2 cellular contexts compared by ENCODE assay signal in the genomic region with DNA sequence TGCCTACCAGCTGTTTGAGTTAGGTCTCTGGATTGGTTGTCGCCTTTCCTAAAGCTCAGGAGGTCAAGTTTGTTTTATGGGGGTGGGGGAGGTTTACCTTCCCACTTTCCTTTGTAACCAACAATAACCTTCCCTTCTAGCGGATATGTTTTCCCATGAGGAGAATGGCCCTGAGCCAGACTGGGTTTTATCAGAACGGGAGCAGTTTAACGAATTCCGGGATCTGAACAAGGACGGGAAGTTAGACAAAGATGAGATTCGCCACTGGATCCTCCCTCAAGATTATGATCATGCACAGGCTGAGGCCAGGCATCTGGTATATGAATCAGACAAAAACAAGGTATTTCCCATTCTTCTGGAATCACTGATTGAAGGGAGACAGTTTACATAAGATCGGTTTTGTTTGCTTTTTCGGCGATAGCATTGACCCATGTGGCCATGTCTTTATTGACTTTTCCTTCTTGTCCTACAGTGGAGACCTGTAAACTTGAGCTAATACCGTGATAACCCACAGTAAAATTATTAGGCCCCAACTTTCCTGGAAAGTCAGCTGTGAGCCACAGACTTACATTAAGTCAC.
A peak's percentile ranks its signal among the peaks of the same experiment; 100 is the strongest.
TF ChIP-seq lines count a peak whose summit lies in the region.
"Not testable (repeated sequence)": the region's sequence is repeated elsewhere in the genome, so short reads cannot be mapped to it uniquely, and the experiment has no call there.

No MANE protein-coding gene starts in this region.

TF ChIP-seq in endothelial cell of umbilical vein, 7 proteins besides CTCF, POLR2A, EP300 and RAD21:
- TF ChIP-seq POLR2AphosphoS5 (IDR thresholded peaks at IDR 0.05; ENCODE audit: insufficient read depth, low read depth, low read length) (peak; percentile 72), GATA2 (IDR thresholded peaks at IDR 0.05; ENCODE audit: insufficient read depth, insufficient read length, low read depth, low read length) (peak; percentile 98), FOS (IDR thresholded peaks at IDR 0.05; ENCODE audit: borderline replicate concordance, insufficient read depth, low read length) (peak; percentile 52), JUN (IDR thresholded peaks at IDR 0.05; ENCODE audit: borderline replicate concordance, insufficient read depth, insufficient read length, low read depth) (peak; percentile 27)

TF ChIP-seq in HepG2, 621 proteins besides CTCF, POLR2A, EP300 and RAD21 (continues in another document):
- peak; percentile 87 for TF ChIP-seq TBX3 (IDR thresholded peaks at IDR 0.05; ENCODE audit: borderline replicate concordance)
- TF ChIP-seq, protein P1, sequence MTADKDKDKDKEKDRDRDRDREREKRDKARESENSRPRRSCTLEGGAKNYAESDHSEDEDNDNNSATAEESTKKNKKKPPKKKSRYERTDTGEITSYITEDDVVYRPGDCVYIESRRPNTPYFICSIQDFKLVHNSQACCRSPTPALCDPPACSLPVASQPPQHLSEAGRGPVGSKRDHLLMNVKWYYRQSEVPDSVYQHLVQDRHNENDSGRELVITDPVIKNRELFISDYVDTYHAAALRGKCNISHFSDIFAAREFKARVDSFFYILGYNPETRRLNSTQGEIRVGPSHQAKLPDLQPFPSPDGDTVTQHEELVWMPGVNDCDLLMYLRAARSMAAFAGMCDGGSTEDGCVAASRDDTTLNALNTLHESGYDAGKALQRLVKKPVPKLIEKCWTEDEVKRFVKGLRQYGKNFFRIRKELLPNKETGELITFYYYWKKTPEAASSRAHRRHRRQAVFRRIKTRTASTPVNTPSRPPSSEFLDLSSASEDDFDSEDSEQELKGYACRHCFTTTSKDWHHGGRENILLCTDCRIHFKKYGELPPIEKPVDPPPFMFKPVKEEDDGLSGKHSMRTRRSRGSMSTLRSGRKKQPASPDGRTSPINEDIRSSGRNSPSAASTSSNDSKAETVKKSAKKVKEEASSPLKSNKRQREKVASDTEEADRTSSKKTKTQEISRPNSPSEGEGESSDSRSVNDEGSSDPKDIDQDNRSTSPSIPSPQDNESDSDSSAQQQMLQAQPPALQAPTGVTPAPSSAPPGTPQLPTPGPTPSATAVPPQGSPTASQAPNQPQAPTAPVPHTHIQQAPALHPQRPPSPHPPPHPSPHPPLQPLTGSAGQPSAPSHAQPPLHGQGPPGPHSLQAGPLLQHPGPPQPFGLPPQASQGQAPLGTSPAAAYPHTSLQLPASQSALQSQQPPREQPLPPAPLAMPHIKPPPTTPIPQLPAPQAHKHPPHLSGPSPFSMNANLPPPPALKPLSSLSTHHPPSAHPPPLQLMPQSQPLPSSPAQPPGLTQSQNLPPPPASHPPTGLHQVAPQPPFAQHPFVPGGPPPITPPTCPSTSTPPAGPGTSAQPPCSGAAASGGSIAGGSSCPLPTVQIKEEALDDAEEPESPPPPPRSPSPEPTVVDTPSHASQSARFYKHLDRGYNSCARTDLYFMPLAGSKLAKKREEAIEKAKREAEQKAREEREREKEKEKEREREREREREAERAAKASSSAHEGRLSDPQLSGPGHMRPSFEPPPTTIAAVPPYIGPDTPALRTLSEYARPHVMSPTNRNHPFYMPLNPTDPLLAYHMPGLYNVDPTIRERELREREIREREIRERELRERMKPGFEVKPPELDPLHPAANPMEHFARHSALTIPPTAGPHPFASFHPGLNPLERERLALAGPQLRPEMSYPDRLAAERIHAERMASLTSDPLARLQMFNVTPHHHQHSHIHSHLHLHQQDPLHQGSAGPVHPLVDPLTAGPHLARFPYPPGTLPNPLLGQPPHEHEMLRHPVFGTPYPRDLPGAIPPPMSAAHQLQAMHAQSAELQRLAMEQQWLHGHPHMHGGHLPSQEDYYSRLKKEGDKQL (CRISPR knock-in tag; IDR thresholded peaks at IDR 0.05; ENCODE audit: low read depth) = peak; percentile 97
- peak; percentile 96 for TF ChIP-seq NR2F2 (IDR thresholded peaks at IDR 0.05; ENCODE audit: borderline replicate concordance, low read depth)
- TF ChIP-seq CREB1, SOX6, NONO, LCORL (IDR thresholded peaks at IDR 0.05): not testable (repeated sequence)
- peak; percentile 61; the same call in 1 of the 2 replicates for TF ChIP-seq CREB1 (CRISPR knock-in tag; IDR thresholded peaks at IDR 0.05)
- peak; percentile 47; the same call in 1 of the 2 replicates for TF ChIP-seq SMAD3 (CRISPR knock-in tag; IDR thresholded peaks at IDR 0.05)
- peak; percentile 50; the same call in 1 of the 2 replicates for TF ChIP-seq ZNF816 (CRISPR knock-in tag; IDR thresholded peaks at IDR 0.05; ENCODE audit: borderline replicate concordance)
- peak; percentile 83; the same call in 1 of the 2 replicates for TF ChIP-seq FOXO1 (CRISPR knock-in tag; IDR thresholded peaks at IDR 0.05)
- peak; percentile 62 for TF ChIP-seq ELF3 (CRISPR knock-in tag; IDR thresholded peaks at IDR 0.05)
- peak; percentile 24; the same call in 1 of the 2 replicates for TF ChIP-seq ZNF772 (CRISPR knock-in tag; IDR thresholded peaks at IDR 0.05)
- TF ChIP-seq, protein P2, sequence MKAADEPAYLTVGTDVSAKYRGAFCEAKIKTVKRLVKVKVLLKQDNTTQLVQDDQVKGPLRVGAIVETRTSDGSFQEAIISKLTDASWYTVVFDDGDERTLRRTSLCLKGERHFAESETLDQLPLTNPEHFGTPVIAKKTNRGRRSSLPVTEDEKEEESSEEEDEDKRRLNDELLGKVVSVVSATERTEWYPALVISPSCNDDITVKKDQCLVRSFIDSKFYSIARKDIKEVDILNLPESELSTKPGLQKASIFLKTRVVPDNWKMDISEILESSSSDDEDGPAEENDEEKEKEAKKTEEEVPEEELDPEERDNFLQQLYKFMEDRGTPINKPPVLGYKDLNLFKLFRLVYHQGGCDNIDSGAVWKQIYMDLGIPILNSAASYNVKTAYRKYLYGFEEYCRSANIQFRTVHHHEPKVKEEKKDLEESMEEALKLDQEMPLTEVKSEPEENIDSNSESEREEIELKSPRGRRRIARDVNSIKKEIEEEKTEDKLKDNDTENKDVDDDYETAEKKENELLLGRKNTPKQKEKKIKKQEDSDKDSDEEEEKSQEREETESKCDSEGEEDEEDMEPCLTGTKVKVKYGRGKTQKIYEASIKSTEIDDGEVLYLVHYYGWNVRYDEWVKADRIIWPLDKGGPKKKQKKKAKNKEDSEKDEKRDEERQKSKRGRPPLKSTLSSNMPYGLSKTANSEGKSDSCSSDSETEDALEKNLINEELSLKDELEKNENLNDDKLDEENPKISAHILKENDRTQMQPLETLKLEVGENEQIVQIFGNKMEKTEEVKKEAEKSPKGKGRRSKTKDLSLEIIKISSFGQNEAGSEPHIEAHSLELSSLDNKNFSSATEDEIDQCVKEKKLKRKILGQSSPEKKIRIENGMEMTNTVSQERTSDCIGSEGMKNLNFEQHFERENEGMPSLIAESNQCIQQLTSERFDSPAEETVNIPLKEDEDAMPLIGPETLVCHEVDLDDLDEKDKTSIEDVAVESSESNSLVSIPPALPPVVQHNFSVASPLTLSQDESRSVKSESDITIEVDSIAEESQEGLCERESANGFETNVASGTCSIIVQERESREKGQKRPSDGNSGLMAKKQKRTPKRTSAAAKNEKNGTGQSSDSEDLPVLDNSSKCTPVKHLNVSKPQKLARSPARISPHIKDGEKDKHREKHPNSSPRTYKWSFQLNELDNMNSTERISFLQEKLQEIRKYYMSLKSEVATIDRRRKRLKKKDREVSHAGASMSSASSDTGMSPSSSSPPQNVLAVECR (CRISPR knock-in tag; IDR thresholded peaks at IDR 0.05; ENCODE audit: borderline replicate concordance) = peak; percentile 21; the same call in 1 of the 2 replicates
- peak; percentile 59; the same call in 1 of the 2 replicates for TF ChIP-seq RXRA (CRISPR knock-in tag; IDR thresholded peaks at IDR 0.05)
- TF ChIP-seq, protein P3, sequence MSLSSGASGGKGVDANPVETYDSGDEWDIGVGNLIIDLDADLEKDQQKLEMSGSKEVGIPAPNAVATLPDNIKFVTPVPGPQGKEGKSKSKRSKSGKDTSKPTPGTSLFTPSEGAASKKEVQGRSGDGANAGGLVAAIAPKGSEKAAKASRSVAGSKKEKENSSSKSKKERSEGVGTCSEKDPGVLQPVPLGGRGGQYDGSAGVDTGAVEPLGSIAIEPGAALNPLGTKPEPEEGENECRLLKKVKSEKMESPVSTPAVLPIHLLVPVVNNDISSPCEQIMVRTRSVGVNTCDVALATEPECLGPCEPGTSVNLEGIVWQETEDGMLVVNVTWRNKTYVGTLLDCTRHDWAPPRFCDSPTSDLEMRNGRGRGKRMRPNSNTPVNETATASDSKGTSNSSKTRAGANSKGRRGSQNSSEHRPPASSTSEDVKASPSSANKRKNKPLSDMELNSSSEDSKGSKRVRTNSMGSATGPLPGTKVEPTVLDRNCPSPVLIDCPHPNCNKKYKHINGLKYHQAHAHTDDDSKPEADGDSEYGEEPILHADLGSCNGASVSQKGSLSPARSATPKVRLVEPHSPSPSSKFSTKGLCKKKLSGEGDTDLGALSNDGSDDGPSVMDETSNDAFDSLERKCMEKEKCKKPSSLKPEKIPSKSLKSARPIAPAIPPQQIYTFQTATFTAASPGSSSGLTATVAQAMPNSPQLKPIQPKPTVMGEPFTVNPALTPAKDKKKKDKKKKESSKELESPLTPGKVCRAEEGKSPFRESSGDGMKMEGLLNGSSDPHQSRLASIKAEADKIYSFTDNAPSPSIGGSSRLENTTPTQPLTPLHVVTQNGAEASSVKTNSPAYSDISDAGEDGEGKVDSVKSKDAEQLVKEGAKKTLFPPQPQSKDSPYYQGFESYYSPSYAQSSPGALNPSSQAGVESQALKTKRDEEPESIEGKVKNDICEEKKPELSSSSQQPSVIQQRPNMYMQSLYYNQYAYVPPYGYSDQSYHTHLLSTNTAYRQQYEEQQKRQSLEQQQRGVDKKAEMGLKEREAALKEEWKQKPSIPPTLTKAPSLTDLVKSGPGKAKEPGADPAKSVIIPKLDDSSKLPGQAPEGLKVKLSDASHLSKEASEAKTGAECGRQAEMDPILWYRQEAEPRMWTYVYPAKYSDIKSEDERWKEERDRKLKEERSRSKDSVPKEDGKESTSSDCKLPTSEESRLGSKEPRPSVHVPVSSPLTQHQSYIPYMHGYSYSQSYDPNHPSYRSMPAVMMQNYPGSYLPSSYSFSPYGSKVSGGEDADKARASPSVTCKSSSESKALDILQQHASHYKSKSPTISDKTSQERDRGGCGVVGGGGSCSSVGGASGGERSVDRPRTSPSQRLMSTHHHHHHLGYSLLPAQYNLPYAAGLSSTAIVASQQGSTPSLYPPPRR (CRISPR knock-in tag; IDR thresholded peaks at IDR 0.05; ENCODE audit: borderline replicate concordance) = peak; percentile 97
- peak; percentile 97 for TF ChIP-seq SOX6 (CRISPR knock-in tag; IDR thresholded peaks at IDR 0.05)
- peak; percentile 91; the same call in 1 of the 2 replicates for TF ChIP-seq FOXK1 (CRISPR knock-in tag; IDR thresholded peaks at IDR 0.05; ENCODE audit: borderline replicate concordance, low read depth)
- TF ChIP-seq SIX4 (CRISPR knock-in tag; IDR thresholded peaks at IDR 0.05) = peak; percentile 83; the same call in 1 of the 2 replicates
- TF ChIP-seq ZNF644 (CRISPR knock-in tag; IDR thresholded peaks at IDR 0.05; ENCODE audit: low read depth) = 0 out of 2 replicates have a peak, but pooled peaks have one; percentile 34
- peak; percentile 94 for TF ChIP-seq SOX5 (CRISPR knock-in tag; IDR thresholded peaks at IDR 0.05; ENCODE audit: borderline replicate concordance)
- TF ChIP-seq PHF21A (CRISPR knock-in tag; IDR thresholded peaks at IDR 0.05) = peak; percentile 64; the same call in 1 of the 2 replicates
- TF ChIP-seq HNF4A (CRISPR knock-in tag; IDR thresholded peaks at IDR 0.05) = peak; percentile 44; the same call in 1 of the 2 replicates
- TF ChIP-seq, protein P4, sequence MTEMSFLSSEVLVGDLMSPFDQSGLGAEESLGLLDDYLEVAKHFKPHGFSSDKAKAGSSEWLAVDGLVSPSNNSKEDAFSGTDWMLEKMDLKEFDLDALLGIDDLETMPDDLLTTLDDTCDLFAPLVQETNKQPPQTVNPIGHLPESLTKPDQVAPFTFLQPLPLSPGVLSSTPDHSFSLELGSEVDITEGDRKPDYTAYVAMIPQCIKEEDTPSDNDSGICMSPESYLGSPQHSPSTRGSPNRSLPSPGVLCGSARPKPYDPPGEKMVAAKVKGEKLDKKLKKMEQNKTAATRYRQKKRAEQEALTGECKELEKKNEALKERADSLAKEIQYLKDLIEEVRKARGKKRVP (CRISPR knock-in tag; IDR thresholded peaks at IDR 0.05) = peak in 1 of 2 experiments; percentile 39; a peak in 1 of 4 replicates
- TF ChIP-seq MED1 (CRISPR knock-in tag; IDR thresholded peaks at IDR 0.05) = 0 out of 2 replicates have a peak, but pooled peaks have one; percentile 32
- TF ChIP-seq TEAD3 (CRISPR knock-in tag; optimal IDR thresholded peaks at IDR 0.05; ENCODE audit: borderline replicate concordance) = peak; percentile 46
- TF ChIP-seq BCL6 (CRISPR knock-in tag; IDR thresholded peaks at IDR 0.05) = peak; percentile 99
- 0 out of 2 replicates have a peak, but pooled peaks have one; percentile 71 for TF ChIP-seq ZNF703 (CRISPR knock-in tag; IDR thresholded peaks at IDR 0.05; ENCODE audit: borderline replicate concordance)
- TF ChIP-seq NR2C2 (CRISPR knock-in tag; IDR thresholded peaks at IDR 0.05; ENCODE audit: borderline replicate concordance) = peak; percentile 32; the same call in 1 of the 2 replicates
- 0 out of 2 replicates have a peak, but pooled peaks have one; percentile 51 for TF ChIP-seq NONO (CRISPR knock-in tag; conservative IDR thresholded peaks at IDR 0.05)
- TF ChIP-seq, protein P5, sequence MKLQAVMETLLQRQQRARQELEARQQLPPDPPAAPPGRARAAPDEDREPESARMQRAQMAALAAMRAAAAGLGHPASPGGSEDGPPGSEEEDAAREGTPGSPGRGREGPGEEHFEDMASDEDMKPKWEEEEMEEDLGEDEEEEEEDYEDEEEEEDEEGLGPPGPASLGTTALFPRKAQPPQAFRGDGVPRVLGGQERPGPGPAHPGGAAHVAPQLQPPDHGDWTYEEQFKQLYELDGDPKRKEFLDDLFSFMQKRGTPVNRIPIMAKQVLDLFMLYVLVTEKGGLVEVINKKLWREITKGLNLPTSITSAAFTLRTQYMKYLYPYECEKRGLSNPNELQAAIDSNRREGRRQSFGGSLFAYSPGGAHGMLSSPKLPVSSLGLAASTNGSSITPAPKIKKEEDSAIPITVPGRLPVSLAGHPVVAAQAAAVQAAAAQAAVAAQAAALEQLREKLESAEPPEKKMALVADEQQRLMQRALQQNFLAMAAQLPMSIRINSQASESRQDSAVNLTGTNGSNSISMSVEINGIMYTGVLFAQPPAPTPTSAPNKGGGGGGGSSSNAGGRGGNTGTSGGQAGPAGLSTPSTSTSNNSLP (IDR thresholded peaks at IDR 0.05; ENCODE audit: low read depth, low read length) = peak; percentile 82; the same call in 1 of the 2 replicates
- peak; percentile 30; the same call in 1 of the 2 replicates for TF ChIP-seq KDM4B (CRISPR knock-in tag; IDR thresholded peaks at IDR 0.05)
- peak; percentile 60; the same call in 1 of the 2 replicates for TF ChIP-seq LCORL (CRISPR knock-in tag; IDR thresholded peaks at IDR 0.05)
- TF ChIP-seq MIXL1 (CRISPR knock-in tag; IDR thresholded peaks at IDR 0.05) = peak; percentile 62; the same call in 1 of the 2 replicates
- TF ChIP-seq SOX13 (IDR thresholded peaks at IDR 0.05) = peak; percentile 79
- peak in 1 of 2 experiments; percentile 95; a peak in 2 of 4 replicates for TF ChIP-seq SOX13 (CRISPR knock-in tag; conservative IDR thresholded peaks at IDR 0.05 in 1 of 2, IDR thresholded peaks at IDR 0.05 in 1 of 2)
- TF ChIP-seq, protein P6, sequence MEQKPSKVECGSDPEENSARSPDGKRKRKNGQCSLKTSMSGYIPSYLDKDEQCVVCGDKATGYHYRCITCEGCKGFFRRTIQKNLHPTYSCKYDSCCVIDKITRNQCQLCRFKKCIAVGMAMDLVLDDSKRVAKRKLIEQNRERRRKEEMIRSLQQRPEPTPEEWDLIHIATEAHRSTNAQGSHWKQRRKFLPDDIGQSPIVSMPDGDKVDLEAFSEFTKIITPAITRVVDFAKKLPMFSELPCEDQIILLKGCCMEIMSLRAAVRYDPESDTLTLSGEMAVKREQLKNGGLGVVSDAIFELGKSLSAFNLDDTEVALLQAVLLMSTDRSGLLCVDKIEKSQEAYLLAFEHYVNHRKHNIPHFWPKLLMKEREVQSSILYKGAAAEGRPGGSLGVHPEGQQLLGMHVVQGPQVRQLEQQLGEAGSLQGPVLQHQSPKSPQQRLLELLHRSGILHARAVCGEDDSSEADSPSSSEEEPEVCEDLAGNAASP (CRISPR knock-in tag; IDR thresholded peaks at IDR 0.05; ENCODE audit: borderline replicate concordance) = peak; percentile 70; the same call in 1 of the 2 replicates
